1 cellular context compared by ENCODE assay signal in the genomic region with DNA sequence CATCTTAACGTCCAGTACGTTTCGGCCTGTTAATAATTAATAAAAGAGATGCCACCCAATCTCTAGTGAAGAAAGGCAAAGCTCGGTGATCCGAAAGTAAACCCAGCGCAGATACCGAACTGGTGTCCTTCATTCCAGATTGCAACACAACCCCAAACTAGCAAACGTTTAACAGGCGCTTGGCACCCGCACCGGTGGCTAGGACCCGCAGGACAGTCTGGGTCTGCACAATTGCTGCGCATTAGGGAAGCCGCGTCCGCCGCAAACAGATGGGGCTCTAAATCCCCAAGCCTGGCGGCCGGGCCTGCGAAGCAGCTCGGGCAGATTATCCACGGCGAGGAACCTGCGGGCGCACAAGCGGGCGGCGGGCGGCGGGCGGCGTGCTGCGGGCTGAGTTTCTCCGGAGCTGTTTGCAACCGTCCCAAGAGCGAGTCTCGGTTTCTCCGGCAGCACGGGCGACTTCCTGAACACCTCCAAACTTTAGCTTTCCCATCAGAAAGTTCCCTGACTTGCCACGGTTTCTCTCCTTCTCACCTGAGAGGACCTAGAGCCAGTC.
TF ChIP-seq lines count a peak whose summit lies in the region.

No MANE protein-coding gene starts in this region.

TF ChIP-seq in HepG2, 621 proteins besides CTCF, POLR2A, EP300 and RAD21 (continued from another document and continues in another):
- TF ChIP-seq, protein P1, sequence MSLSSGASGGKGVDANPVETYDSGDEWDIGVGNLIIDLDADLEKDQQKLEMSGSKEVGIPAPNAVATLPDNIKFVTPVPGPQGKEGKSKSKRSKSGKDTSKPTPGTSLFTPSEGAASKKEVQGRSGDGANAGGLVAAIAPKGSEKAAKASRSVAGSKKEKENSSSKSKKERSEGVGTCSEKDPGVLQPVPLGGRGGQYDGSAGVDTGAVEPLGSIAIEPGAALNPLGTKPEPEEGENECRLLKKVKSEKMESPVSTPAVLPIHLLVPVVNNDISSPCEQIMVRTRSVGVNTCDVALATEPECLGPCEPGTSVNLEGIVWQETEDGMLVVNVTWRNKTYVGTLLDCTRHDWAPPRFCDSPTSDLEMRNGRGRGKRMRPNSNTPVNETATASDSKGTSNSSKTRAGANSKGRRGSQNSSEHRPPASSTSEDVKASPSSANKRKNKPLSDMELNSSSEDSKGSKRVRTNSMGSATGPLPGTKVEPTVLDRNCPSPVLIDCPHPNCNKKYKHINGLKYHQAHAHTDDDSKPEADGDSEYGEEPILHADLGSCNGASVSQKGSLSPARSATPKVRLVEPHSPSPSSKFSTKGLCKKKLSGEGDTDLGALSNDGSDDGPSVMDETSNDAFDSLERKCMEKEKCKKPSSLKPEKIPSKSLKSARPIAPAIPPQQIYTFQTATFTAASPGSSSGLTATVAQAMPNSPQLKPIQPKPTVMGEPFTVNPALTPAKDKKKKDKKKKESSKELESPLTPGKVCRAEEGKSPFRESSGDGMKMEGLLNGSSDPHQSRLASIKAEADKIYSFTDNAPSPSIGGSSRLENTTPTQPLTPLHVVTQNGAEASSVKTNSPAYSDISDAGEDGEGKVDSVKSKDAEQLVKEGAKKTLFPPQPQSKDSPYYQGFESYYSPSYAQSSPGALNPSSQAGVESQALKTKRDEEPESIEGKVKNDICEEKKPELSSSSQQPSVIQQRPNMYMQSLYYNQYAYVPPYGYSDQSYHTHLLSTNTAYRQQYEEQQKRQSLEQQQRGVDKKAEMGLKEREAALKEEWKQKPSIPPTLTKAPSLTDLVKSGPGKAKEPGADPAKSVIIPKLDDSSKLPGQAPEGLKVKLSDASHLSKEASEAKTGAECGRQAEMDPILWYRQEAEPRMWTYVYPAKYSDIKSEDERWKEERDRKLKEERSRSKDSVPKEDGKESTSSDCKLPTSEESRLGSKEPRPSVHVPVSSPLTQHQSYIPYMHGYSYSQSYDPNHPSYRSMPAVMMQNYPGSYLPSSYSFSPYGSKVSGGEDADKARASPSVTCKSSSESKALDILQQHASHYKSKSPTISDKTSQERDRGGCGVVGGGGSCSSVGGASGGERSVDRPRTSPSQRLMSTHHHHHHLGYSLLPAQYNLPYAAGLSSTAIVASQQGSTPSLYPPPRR (CRISPR knock-in tag; IDR thresholded peaks at IDR 0.05; ENCODE audit: borderline replicate concordance), result peak; percentile 54
- TF ChIP-seq, protein P2, sequence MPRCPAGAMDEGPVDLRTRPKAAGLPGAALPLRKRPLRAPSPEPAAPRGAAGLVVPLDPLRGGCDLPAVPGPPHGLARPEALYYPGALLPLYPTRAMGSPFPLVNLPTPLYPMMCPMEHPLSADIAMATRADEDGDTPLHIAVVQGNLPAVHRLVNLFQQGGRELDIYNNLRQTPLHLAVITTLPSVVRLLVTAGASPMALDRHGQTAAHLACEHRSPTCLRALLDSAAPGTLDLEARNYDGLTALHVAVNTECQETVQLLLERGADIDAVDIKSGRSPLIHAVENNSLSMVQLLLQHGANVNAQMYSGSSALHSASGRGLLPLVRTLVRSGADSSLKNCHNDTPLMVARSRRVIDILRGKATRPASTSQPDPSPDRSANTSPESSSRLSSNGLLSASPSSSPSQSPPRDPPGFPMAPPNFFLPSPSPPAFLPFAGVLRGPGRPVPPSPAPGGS (CRISPR knock-in tag; IDR thresholded peaks at IDR 0.05), result no peak
- TF ChIP-seq STAT5B (CRISPR knock-in tag; IDR thresholded peaks at IDR 0.05), result no peak
- TF ChIP-seq ZNF263 (CRISPR knock-in tag; IDR thresholded peaks at IDR 0.05), result no peak; the same call in 1 of the 2 replicates
- TF ChIP-seq KLF11 (CRISPR knock-in tag; IDR thresholded peaks at IDR 0.05), result no peak
- TF ChIP-seq, protein P3, sequence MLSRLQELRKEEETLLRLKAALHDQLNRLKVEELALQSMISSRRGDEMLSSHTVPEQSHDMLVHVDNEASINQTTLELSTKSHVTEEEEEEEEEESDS (CRISPR knock-in tag; IDR thresholded peaks at IDR 0.05; ENCODE audit: borderline replicate concordance), result no peak
- 0 out of 2 replicates have a peak, but pooled peaks have one; percentile 28 for TF ChIP-seq ZNF775 (CRISPR knock-in tag; IDR thresholded peaks at IDR 0.05; ENCODE audit: borderline replicate concordance)
- no peak for TF ChIP-seq ZNF10 (CRISPR knock-in tag; IDR thresholded peaks at IDR 0.05; ENCODE audit: borderline replicate concordance, low read depth)
- no peak for TF ChIP-seq BRD4 (CRISPR knock-in tag; IDR thresholded peaks at IDR 0.05)
- no peak for TF ChIP-seq GABPA (IDR thresholded peaks at IDR 0.05; ENCODE audit: low read depth, low read length)
- peak; percentile 23; the same call in 1 of the 2 replicates for TF ChIP-seq GABPA (CRISPR knock-in tag; IDR thresholded peaks at IDR 0.05; ENCODE audit: low read depth)
- TF ChIP-seq ZFP37 (CRISPR knock-in tag; IDR thresholded peaks at IDR 0.05; ENCODE audit: borderline replicate concordance), result no peak
- no peak for TF ChIP-seq POLR2AphosphoS2 (IDR thresholded peaks at IDR 0.05; ENCODE audit: low read depth, low read length)
- no peak for TF ChIP-seq GTF3A (CRISPR knock-in tag; conservative IDR thresholded peaks at IDR 0.05)
- no peak for TF ChIP-seq KDM1A (CRISPR knock-in tag; IDR thresholded peaks at IDR 0.05)
- TF ChIP-seq, protein P4, sequence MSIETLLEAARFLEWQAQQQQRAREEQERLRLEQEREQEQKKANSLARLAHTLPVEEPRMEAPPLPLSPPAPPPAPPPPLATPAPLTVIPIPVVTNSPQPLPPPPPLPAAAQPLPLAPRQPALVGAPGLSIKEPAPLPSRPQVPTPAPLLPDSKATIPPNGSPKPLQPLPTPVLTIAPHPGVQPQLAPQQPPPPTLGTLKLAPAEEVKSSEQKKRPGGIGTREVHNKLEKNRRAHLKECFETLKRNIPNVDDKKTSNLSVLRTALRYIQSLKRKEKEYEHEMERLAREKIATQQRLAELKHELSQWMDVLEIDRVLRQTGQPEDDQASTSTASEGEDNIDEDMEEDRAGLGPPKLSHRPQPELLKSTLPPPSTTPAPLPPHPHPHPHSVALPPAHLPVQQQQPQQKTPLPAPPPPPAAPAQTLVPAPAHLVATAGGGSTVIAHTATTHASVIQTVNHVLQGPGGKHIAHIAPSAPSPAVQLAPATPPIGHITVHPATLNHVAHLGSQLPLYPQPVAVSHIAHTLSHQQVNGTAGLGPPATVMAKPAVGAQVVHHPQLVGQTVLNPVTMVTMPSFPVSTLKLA (IDR thresholded peaks at IDR 0.05), result no peak
- TF ChIP-seq HNRNPLL (IDR thresholded peaks at IDR 0.05; ENCODE audit: low read depth, low read length, poor library complexity, severe bottlenecking), result peak; percentile 78
- no peak for TF ChIP-seq SALL2 (CRISPR knock-in tag; IDR thresholded peaks at IDR 0.05)
- no peak for TF ChIP-seq SRSF4 (IDR thresholded peaks at IDR 0.05; ENCODE audit: low read depth, low read length, poor library complexity, severe bottlenecking)
- 0 out of 2 replicates have a peak, but pooled peaks have one; percentile 51 for TF ChIP-seq MZF1 (CRISPR knock-in tag; IDR thresholded peaks at IDR 0.05; ENCODE audit: borderline replicate concordance)
- TF ChIP-seq, protein P5, sequence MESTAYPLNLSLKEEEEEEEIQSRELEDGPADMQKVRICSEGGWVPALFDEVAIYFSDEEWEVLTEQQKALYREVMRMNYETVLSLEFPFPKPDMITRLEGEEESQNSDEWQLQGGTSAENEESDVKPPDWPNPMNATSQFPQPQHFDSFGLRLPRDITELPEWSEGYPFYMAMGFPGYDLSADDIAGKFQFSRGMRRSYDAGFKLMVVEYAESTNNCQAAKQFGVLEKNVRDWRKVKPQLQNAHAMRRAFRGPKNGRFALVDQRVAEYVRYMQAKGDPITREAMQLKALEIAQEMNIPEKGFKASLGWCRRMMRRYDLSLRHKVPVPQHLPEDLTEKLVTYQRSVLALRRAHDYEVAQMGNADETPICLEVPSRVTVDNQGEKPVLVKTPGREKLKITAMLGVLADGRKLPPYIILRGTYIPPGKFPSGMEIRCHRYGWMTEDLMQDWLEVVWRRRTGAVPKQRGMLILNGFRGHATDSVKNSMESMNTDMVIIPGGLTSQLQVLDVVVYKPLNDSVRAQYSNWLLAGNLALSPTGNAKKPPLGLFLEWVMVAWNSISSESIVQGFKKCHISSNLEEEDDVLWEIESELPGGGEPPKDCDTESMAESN (CRISPR knock-in tag; conservative IDR thresholded peaks at IDR 0.05), result 0 out of 2 replicates have a peak, but pooled peaks have one; percentile 33
- TF ChIP-seq ZNF343 (CRISPR knock-in tag; IDR thresholded peaks at IDR 0.05), result no peak; the same call in 1 of the 2 replicates
- TF ChIP-seq, protein P6, sequence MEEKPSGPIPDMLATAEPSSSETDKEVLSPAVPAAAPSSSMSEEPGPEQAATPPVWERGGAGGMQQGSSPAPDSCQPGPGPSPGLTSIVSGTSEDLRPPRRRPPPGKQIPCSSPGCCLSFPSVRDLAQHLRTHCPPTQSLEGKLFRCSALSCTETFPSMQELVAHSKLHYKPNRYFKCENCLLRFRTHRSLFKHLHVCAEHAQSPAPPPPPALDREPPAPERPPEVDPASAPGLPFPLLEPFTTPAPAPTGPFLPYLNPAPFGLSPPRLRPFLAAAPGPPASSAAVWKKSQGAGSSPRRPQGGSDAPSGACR (CRISPR knock-in tag; IDR thresholded peaks at IDR 0.05), result no peak
- peak; percentile 44; the same call in 1 of the 2 replicates for TF ChIP-seq ZNF724P (CRISPR knock-in tag; IDR thresholded peaks at IDR 0.05; ENCODE audit: borderline replicate concordance)
- no peak for TF ChIP-seq SUZ12 (IDR thresholded peaks at IDR 0.05; ENCODE audit: low read depth, low read length)
- 0 out of 2 replicates have a peak, but pooled peaks have one; percentile 50 for TF ChIP-seq ZNF572 (CRISPR knock-in tag; IDR thresholded peaks at IDR 0.05)
- TF ChIP-seq, protein P7, sequence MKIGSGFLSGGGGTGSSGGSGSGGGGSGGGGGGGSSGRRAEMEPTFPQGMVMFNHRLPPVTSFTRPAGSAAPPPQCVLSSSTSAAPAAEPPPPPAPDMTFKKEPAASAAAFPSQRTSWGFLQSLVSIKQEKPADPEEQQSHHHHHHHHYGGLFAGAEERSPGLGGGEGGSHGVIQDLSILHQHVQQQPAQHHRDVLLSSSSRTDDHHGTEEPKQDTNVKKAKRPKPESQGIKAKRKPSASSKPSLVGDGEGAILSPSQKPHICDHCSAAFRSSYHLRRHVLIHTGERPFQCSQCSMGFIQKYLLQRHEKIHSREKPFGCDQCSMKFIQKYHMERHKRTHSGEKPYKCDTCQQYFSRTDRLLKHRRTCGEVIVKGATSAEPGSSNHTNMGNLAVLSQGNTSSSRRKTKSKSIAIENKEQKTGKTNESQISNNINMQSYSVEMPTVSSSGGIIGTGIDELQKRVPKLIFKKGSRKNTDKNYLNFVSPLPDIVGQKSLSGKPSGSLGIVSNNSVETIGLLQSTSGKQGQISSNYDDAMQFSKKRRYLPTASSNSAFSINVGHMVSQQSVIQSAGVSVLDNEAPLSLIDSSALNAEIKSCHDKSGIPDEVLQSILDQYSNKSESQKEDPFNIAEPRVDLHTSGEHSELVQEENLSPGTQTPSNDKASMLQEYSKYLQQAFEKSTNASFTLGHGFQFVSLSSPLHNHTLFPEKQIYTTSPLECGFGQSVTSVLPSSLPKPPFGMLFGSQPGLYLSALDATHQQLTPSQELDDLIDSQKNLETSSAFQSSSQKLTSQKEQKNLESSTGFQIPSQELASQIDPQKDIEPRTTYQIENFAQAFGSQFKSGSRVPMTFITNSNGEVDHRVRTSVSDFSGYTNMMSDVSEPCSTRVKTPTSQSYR (CRISPR knock-in tag; IDR thresholded peaks at IDR 0.05; ENCODE audit: borderline replicate concordance), result peak; percentile 10; the same call in 1 of the 2 replicates
- TF ChIP-seq SMAD3 (CRISPR knock-in tag; IDR thresholded peaks at IDR 0.05), result peak; percentile 70; the same call in 1 of the 2 replicates
- no peak for TF ChIP-seq TBX3 (IDR thresholded peaks at IDR 0.05; ENCODE audit: borderline replicate concordance)
- TF ChIP-seq ZNF598 (CRISPR knock-in tag; IDR thresholded peaks at IDR 0.05; ENCODE audit: borderline replicate concordance), result peak; percentile 30; the same call in 1 of the 2 replicates
- TF ChIP-seq NR2F2 (IDR thresholded peaks at IDR 0.05; ENCODE audit: borderline replicate concordance, low read depth), result no peak
- TF ChIP-seq, protein P8, sequence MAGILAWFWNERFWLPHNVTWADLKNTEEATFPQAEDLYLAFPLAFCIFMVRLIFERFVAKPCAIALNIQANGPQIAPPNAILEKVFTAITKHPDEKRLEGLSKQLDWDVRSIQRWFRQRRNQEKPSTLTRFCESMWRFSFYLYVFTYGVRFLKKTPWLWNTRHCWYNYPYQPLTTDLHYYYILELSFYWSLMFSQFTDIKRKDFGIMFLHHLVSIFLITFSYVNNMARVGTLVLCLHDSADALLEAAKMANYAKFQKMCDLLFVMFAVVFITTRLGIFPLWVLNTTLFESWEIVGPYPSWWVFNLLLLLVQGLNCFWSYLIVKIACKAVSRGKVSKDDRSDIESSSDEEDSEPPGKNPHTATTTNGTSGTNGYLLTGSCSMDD (CRISPR knock-in tag; IDR thresholded peaks at IDR 0.05), result no peak
- TF ChIP-seq, protein P9, sequence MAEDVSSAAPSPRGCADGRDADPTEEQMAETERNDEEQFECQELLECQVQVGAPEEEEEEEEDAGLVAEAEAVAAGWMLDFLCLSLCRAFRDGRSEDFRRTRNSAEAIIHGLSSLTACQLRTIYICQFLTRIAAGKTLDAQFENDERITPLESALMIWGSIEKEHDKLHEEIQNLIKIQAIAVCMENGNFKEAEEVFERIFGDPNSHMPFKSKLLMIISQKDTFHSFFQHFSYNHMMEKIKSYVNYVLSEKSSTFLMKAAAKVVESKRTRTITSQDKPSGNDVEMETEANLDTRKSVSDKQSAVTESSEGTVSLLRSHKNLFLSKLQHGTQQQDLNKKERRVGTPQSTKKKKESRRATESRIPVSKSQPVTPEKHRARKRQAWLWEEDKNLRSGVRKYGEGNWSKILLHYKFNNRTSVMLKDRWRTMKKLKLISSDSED (CRISPR knock-in tag; IDR thresholded peaks at IDR 0.05), result no peak
- no peak; the same call in 1 of the 2 replicates for TF ChIP-seq STAG1 (CRISPR knock-in tag; IDR thresholded peaks at IDR 0.05)
- TF ChIP-seq ZSCAN21 (CRISPR knock-in tag; IDR thresholded peaks at IDR 0.05; ENCODE audit: borderline replicate concordance), result peak; percentile 20; the same call in 1 of the 2 replicates
- TF ChIP-seq ZNF207 (IDR thresholded peaks at IDR 0.05; ENCODE audit: borderline replicate concordance), result no peak
- no peak for TF ChIP-seq ZNF33A (CRISPR knock-in tag; IDR thresholded peaks at IDR 0.05; ENCODE audit: borderline replicate concordance)
- TF ChIP-seq, protein P10, sequence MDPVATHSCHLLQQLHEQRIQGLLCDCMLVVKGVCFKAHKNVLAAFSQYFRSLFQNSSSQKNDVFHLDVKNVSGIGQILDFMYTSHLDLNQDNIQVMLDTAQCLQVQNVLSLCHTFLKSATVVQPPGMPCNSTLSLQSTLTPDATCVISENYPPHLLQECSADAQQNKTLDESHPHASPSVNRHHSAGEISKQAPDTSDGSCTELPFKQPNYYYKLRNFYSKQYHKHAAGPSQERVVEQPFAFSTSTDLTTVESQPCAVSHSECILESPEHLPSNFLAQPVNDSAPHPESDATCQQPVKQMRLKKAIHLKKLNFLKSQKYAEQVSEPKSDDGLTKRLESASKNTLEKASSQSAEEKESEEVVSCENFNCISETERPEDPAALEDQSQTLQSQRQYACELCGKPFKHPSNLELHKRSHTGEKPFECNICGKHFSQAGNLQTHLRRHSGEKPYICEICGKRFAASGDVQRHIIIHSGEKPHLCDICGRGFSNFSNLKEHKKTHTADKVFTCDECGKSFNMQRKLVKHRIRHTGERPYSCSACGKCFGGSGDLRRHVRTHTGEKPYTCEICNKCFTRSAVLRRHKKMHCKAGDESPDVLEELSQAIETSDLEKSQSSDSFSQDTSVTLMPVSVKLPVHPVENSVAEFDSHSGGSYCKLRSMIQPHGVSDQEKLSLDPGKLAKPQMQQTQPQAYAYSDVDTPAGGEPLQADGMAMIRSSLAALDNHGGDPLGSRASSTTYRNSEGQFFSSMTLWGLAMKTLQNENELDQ (CRISPR knock-in tag; IDR thresholded peaks at IDR 0.05; ENCODE audit: borderline replicate concordance), result no peak
- no peak for TF ChIP-seq NR3C1 (CRISPR knock-in tag; IDR thresholded peaks at IDR 0.05)
- TF ChIP-seq ZNF644 (CRISPR knock-in tag; IDR thresholded peaks at IDR 0.05; ENCODE audit: low read depth), result peak; percentile 45; the same call in 1 of the 2 replicates
- TF ChIP-seq ETV5 (CRISPR knock-in tag; IDR thresholded peaks at IDR 0.05; ENCODE audit: borderline replicate concordance), result peak; percentile 40; the same call in 1 of the 2 replicates
